ENCODE assay signal across 14 cellular contexts in the genomic region with DNA sequence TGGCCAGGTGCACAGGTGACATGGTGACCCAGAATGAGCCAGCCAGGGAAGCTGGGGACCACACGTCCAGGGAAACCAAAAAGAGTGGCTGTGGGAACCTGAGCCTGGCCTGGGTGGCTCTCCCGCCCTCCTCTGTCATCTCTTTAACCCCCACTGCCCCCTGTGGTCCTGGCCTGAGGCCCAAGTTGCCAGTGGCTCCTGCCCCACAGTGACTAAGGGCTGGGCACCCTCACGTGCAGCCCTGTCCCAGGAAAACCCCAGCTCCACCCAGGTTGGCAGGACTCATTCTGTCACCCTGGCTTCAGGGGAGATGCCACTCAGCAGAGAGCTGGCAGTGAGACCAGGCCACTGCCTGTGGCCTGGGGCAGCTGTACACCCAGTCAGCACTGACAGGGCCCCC. TPM values are rescaled to one million over a fixed set of nuclear protein-coding genes. Genes with fewer than 3 reads are reported as not detected.
A peak's percentile ranks its signal among the peaks of the same experiment; 100 is the strongest.
DNase-seq lines count a peak whose midpoint lies in the region; ATAC-seq, FAIRE-seq and TF ChIP-seq lines count a peak whose summit lies in the region.
"Had no signal": no experiment of that assay in that cellular context is flagged by ENCODE, and none has a peak within 500 bp of the region (broad histone marks: within the 10 kb centered on the region; RNA-seq: fewer than 3 reads in every experiment).

No MANE protein-coding gene starts in this region.

- H2AFZ ChIP-seq in HCT116 (ENCODE audit: low read depth, low read length, poor library complexity, severe bottlenecking), result no peak overlapping the region

- no peak for TF ChIP-seq RAD21 in HCT116 (IDR thresholded peaks at IDR 0.05; ENCODE audit: low read depth)

- RAD21 ChIA-PET in HCT116 (lab: Charles Lee; ENCODE audit: low non-redundant PET in 1 of 2, low total read pairs in 2 of 2, uncharacterized antibody in 2 of 2, unreplicated experiment in 2 of 2), result no interaction called here

- no peaks in the 10 kb centered on the region for H3K9me3 Mint-ChIP-seq in mesothelial cell of epicardium

- H3K4me3 ChIP-seq in HCT116 (replicated peaks in 1 of 2; ENCODE audit: low read depth in 1 of 2, low read length in 2 of 2) (no peak overlapping the region), iPS-15b (ENCODE audit: low read depth, low read length) (no peak overlapping the region), gastrocnemius medialis (no peak overlapping the region)

- H3K9ac ChIP-seq in HCT116 (ENCODE audit: low read length) (no peak overlapping the region), iPS-15b (ENCODE audit: low read depth, low read length) (peak overlapping the region; percentile 24)

- peaks cover 13 to 32% of the 10 kb centered on the region in 2 experiments for H3K4me1 ChIP-seq in HCT116 (ENCODE audit: control insufficient read depth in 1 of 2, insufficient read depth in 2 of 2, low read length in 2 of 2)
- no peaks in the 10 kb centered on the region for H3K4me1 ChIP-seq in iPS-15b (ENCODE audit: control insufficient read depth, insufficient read depth, low read length)
- H3K4me1 ChIP-seq in gastrocnemius medialis, result peaks cover 71 to 83% of the 10 kb centered on the region in 2 donors

- TF ChIP-seq POLR2A in HCT116 (IDR thresholded peaks at IDR 0.05; ENCODE audit: borderline replicate concordance, extremely low read depth, insufficient read depth, insufficient read length) (no peak), gastrocnemius medialis (IDR thresholded peaks at IDR 0.05) (peak; percentile 47 to 56)

- H3K36me3 Mint-ChIP-seq in mesothelial cell of epicardium, result peaks cover 8% of the 10 kb centered on the region

- peaks cover 24% of the 10 kb centered on the region; the same call in 1 of the 2 replicates for H3K79me2 ChIP-seq in HCT116 (ENCODE audit: insufficient read depth, low read length)

- DNase-seq in HCT116 (ENCODE audit: low read depth, low spot score), result no peak
- peak; percentile 78 for DNase-seq in RCC 7860 (ENCODE audit: low spot score)
- peak; percentile 87 to 96 for DNase-seq in gastrocnemius medialis
- DNase-seq in HPDE6-E6E7 (ENCODE audit: extremely low spot score), result no peak
- no peak for DNase-seq in mesothelial cell of epicardium (ENCODE audit: low spot score in 2 of 2, unreplicated experiment in 2 of 2)
- DNase-seq in NCI-H2196 (lab: John Stamatoyannopoulos, UW; ENCODE audit: unreplicated experiment), result no peak
- DNase-seq: activated effector memory CD4-positive, alpha-beta T cell treated with anti-CD3 and anti-CD28 coated beads, Interleukin-2, amount 50 U/mL, for 16 hours; DND-41; GOT3; hypothalamus; Kasumi-1; stimulated activated naive CD8-positive, alpha-beta T cell treated with anti-CD3 and anti-CD28 coated beads, Interleukin-15, Interleukin-2, amounts not matched to agents 100 U/mL and 50 U/mL, for 24 hours had no signal

- intact Hi-C loops in HCT116 (cut with micrococcal nuclease) (loop anchor here (5.0 kb wide), 3 partner anchors 104 to 209 kb away; a partner anchor contains a TSS), gastrocnemius medialis (cut with DNase I; ENCODE audit: low total_unique reads) (loop anchor here (1.0 to 5.0 kb wide), 3 partner anchors 34 to 89 kb away; a partner anchor contains a TSS)

- TF ChIP-seq CTCF in HCT116 (IDR thresholded peaks at IDR 0.05 in 2 of 3, conservative IDR thresholded peaks at IDR 0.05 in 1 of 3; ENCODE audit: borderline replicate concordance in 1 of 3, insufficient read depth in 1 of 3, low read depth in 2 of 3, low read length in 2 of 3), result no peak
- TF ChIP-seq CTCF in gastrocnemius medialis (IDR thresholded peaks at IDR 0.05 in 4 of 5, conservative IDR thresholded peaks at IDR 0.05 in 1 of 5), result no peak
- no peak for TF ChIP-seq CTCF in mesothelial cell of epicardium (IDR thresholded peaks at IDR 0.05; ENCODE audit: unreplicated experiment)

- H3K27ac Mint-ChIP-seq in mesothelial cell of epicardium, result no peak overlapping the region

- no peak overlapping the region for H3K4me2 ChIP-seq in HCT116 (ENCODE audit: low read length)

- H3K4me3 Mint-ChIP-seq in mesothelial cell of epicardium, result no peak overlapping the region
- H3K4me3 Mint-ChIP-seq: CD14-positive monocyte had no signal

- POLR2A ChIA-PET in HCT116 (lab: Charles Lee), result no interaction called here

- CTCF ChIA-PET in HCT116 (lab: Charles Lee), result interaction anchor here (1.3 kb wide), 1 partner anchor 15 kb away, joined by 4 read pairs; no protein-coding TSS in a partner anchor

- no peaks in the 10 kb centered on the region for H3K4me1 Mint-ChIP-seq in mesothelial cell of epicardium

- ATAC-seq in HCT116 (no peak), gastrocnemius medialis (peak; percentile 69)
- ATAC-seq: stimulated activated naive CD8-positive, alpha-beta T cell treated with anti-CD3 and anti-CD28 coated beads, Interleukin-15, Interleukin-2, amounts not matched to agents 100 U/mL and 50 U/mL, for 24 hours had no signal

- no peaks in the 10 kb centered on the region for H3K27me3 Mint-ChIP-seq in mesothelial cell of epicardium (ENCODE audit: low read depth)

- H3K9me3 ChIP-seq in HCT116 (ENCODE audit: control insufficient read depth in 1 of 2, insufficient read depth in 1 of 2, low read depth in 1 of 2, low read length in 2 of 2) (no peaks in the 10 kb centered on the region), iPS-15b (ENCODE audit: control insufficient read depth, insufficient read depth, low read length) (no peaks in the 10 kb centered on the region), gastrocnemius medialis (no peaks in the 10 kb centered on the region)

- peak; percentile 61 for FAIRE-seq in RCC 7860 (lab: Jason Lieb, UNC)

- 0 out of 4 replicates have a peak, but pooled peaks cover 0 to 2% of the 10 kb centered on the region in 2 experiments for H3K36me3 ChIP-seq in HCT116 (ENCODE audit: control insufficient read depth in 1 of 2, insufficient read depth in 2 of 2, low read length in 2 of 2)
- H3K36me3 ChIP-seq in iPS-15b (ENCODE audit: control insufficient read depth, insufficient read depth, low read length), result peaks cover 22% of the 10 kb centered on the region
- peaks cover 0 to 17% of the 10 kb centered on the region in 2 donors for H3K36me3 ChIP-seq in gastrocnemius medialis

- no peaks in the 10 kb centered on the region for H4K20me1 ChIP-seq in HCT116 (ENCODE audit: insufficient read depth)

- no peaks in the 10 kb centered on the region for H3K27me3 ChIP-seq in HCT116 (ENCODE audit: insufficient read depth, low read length)
- no peaks in the 10 kb centered on the region for H3K27me3 ChIP-seq in iPS-15b (ENCODE audit: control insufficient read depth, insufficient read depth, low read length)
- no peaks in the 10 kb centered on the region for H3K27me3 ChIP-seq in gastrocnemius medialis

- in situ Hi-C loops in gastrocnemius medialis (cut with MboI; ENCODE audit: low sequenced_read_pairs in 4 of 4), result loop anchor here in 3 of 4 donors (5.0 to 25.0 kb wide), 5 partner anchors 49 to 369 kb away; a partner anchor contains a TSS

- H3K9me2 ChIP-seq in HCT116 (ENCODE audit: insufficient read depth), result no peaks in the 10 kb centered on the region

- H3K27ac ChIP-seq in HCT116 (ENCODE audit: low read depth, low read length) (peak overlapping the region; percentile 37; the same call in 1 of the 2 replicates), gastrocnemius medialis (peak overlapping the region; percentile 89 to 96 (median 94))

- no TSS peak for BruUV-seq in HCT116 (replicated peaks; lab: Mats Ljungman, UMichigan)

TF ChIP-seq in HCT116, 20 proteins besides CTCF, POLR2A, EP300 and RAD21:
- TF ChIP-seq TCF7L2 (IDR thresholded peaks at IDR 0.05; ENCODE audit: borderline replicate concordance, extremely low read depth, insufficient read depth, insufficient read length), result no peak
- TF ChIP-seq ZFX (IDR thresholded peaks at IDR 0.05), result no peak
- TF ChIP-seq SRF (IDR thresholded peaks at IDR 0.05; ENCODE audit: low read depth), result no peak
TF ChIP-seq in HCT116: peak in this region for 0.

RNA-seq across cellular contexts. Expression of a gene that starts 30.6 kb away (rescaled TPM):
- total RNA-seq in HCT116 (2021; ENCODE audit: unreplicated experiment) (365 TPM), gastrocnemius medialis (10 to 100 TPM in 1 of 4 donors, 1 to 10 TPM in 3; 5.1 to 29.1 (median 7.8) TPM), mesothelial cell of epicardium (795 to 833 TPM (median 826 TPM) in 3 replicates)
- 282 and 302 TPM in 2 replicates for polyA plus RNA-seq in HCT116 (2012)
- polyA plus RNA-seq: CD14-positive monocyte had no signal

RNA-seq across cellular contexts. Expression of a gene that starts 49.3 kb away (rescaled TPM):
- total RNA-seq in HCT116 (2021; ENCODE audit: unreplicated experiment) (164 TPM), gastrocnemius medialis (10 to 100 TPM; 24.7 to 65.2 (median 44.1) TPM), mesothelial cell of epicardium (120 to 123 TPM (median 121 TPM) in 3 replicates)
- polyA plus RNA-seq in HCT116 (2012), result 55.6 and 64.2 TPM in 2 replicates

RNA-seq across cellular contexts. Expression of a gene that starts 53.4 kb away (rescaled TPM):
- total RNA-seq in HCT116 (2021; ENCODE audit: unreplicated experiment) (22.9 TPM), gastrocnemius medialis (10 to 100 TPM; 21.8 to 30.8 (median 27.3) TPM), mesothelial cell of epicardium (16.4 to 19.2 TPM (median 18.7 TPM) in 3 replicates)
- 14.9 and 19.8 TPM in 2 replicates for polyA plus RNA-seq in HCT116 (2012)

Comparison
In these comparisons a context has a peak if more than half of its experiments do, and no peak if none do; other contexts are left out.
1. DNase-seq: peak in RCC 7860 (single experiment) and gastrocnemius medialis (2 of 2); none in HCT116 (single experiment), HPDE6-E6E7 (single experiment), mesothelial cell of epicardium (0 of 2) and NCI-H2196 (single experiment).
2. RNA of a gene that starts 30.6 kb away (total RNA-seq): 795 to 833 TPM in mesothelial cell of epicardium and 365 TPM in HCT116 (single experiment); 5.1 to 29.1 TPM in gastrocnemius medialis; every median in the first group is over 10 times any median in the second.